Comparison of ENCODE assay signal across 34 cellular contexts in genomic region chr3:65972765-65973164, GRCh38.
"Had no signal": no experiment of that assay in that cellular context is flagged by ENCODE, and none has a peak within 500 bp of the region (broad histone marks: within the 10 kb centered on the region; RNA-seq: fewer than 3 reads in every experiment).

No MANE protein-coding gene starts in this region.

- H3K27me3 Mint-ChIP-seq: activated CD4-positive, alpha-beta T cell treated with anti-CD3 and anti-CD28 coated beads, Interleukin-2, amount 10 ng/mL, durations not matched to agents 7 days and 5 days; brain had no signal

- H3K4me3 ChIP-seq: adrenal gland, MG63, Peyer's patch, SJSA1 had no signal

- DNase-seq: activated CD4-positive, alpha-beta T cell treated with anti-CD3 and anti-CD28 coated beads for 36 hours; activated CD4-positive, alpha-beta T cell treated with anti-CD3 and anti-CD28 coated beads, Interleukin-2, amount 10 ng/mL, durations not matched to agents 7 days and 5 days; activated CD4-positive, alpha-beta T cell treated with anti-CD3 and anti-CD28 coated beads, Interleukin-2, amount 50 U/mL, for 48 hours; activated CD8-positive, alpha-beta memory T cell treated with anti-CD3 and anti-CD28 coated beads, Interleukin-2, amount 50 U/mL, for 4 hours; activated gamma-delta T cell treated with Interleukin-2 at 50 U/mL for 16 hours; activated naive CD4-positive, alpha-beta T cell treated with anti-CD3 and anti-CD28 coated beads for 36 hours; activated T-cell treated with anti-CD3 and anti-CD28 coated beads for 4 hours; activated T-cell treated with anti-CD3 and anti-CD28 coated beads, Interleukin-2, amount 50 U/mL, for 4 hours; adrenal gland; anterior cingulate cortex; caudate nucleus; cerebellar nuclear complex; Kasumi-1; MG63; NCI-H1048; NCI-H1105 treated with DMSO at 0.1 percent for 48 hours; NCI-H1436; NCI-H1694; NCI-H1930; NCI-H2081 treated with DMSO at 0.1 percent for 48 hours; NCI-H345; NCI-H524 treated with DMSO at 0.1 percent for 48 hours; Peyer's patch; RPMI8226; SHP77 treated with DMSO at 0.1 percent for 48 hours; SK-N-SH had no signal

- H3K36me3 ChIP-seq: adrenal gland, MG63, Peyer's patch, SJSA1 had no signal

- H3K27ac Mint-ChIP-seq: activated CD4-positive, alpha-beta T cell treated with anti-CD3 and anti-CD28 coated beads for 36 hours; activated CD4-positive, alpha-beta T cell treated with anti-CD3 and anti-CD28 coated beads, Interleukin-2, amount 10 ng/mL, durations not matched to agents 7 days and 5 days; activated naive CD4-positive, alpha-beta T cell treated with anti-CD3 and anti-CD28 coated beads for 36 hours; activated naive CD4-positive, alpha-beta T cell treated with anti-CD3 and anti-CD28 coated beads, Interleukin-2, amount 50 U/mL, for 72 hours; activated T-helper 1 cell treated with anti-CD3 and anti-CD28 coated beads, Interleukin-12 subunit alpha, Interleukin-12 subunit beta, Interleukin-2, Interleukin-4 antibody, amounts not matched to agents 30 ng/mL and 10 ng/mL and 1 ng/mL, durations not matched to agents 14 hours and 24 hours and 36 hours; brain; T-helper 1 cell treated with Interleukin-12 subunit alpha and Interleukin-12 subunit beta and Interleukin-4 antibody, amounts not matched to agents 30 μg/mL and 1 μg/mL, for 36 hours; T-helper 2 cell treated with Interferon-gamma antibody and Interleukin-4, amounts not matched to agents 5 μg/mL and 100 μg/mL, for 36 hours had no signal

- H3K4me3 Mint-ChIP-seq: activated CD4-positive, alpha-beta T cell treated with anti-CD3 and anti-CD28 coated beads for 36 hours; activated CD4-positive, alpha-beta T cell treated with anti-CD3 and anti-CD28 coated beads, Interleukin-2, amount 10 ng/mL, durations not matched to agents 7 days and 5 days; activated naive CD4-positive, alpha-beta T cell treated with anti-CD3 and anti-CD28 coated beads for 36 hours; activated T-cell treated with anti-CD3 and anti-CD28 coated beads, Interleukin-2, amount 50 U/mL, for 4 hours; activated T-helper 1 cell treated with anti-CD3 and anti-CD28 coated beads, Interleukin-12 subunit alpha, Interleukin-12 subunit beta, Interleukin-2, Interleukin-4 antibody, amounts not matched to agents 30 ng/mL and 10 ng/mL and 1 ng/mL, durations not matched to agents 14 hours and 24 hours and 36 hours; brain; T-helper 1 cell treated with Interleukin-12 subunit alpha and Interleukin-12 subunit beta and Interleukin-4 antibody, amounts not matched to agents 30 μg/mL and 1 μg/mL, for 36 hours; T-helper 2 cell treated with Interferon-gamma antibody and Interleukin-4, amounts not matched to agents 5 μg/mL and 100 μg/mL, for 36 hours; WTC11 had no signal

- H3K9me3 Mint-ChIP-seq: activated CD4-positive, alpha-beta T cell treated with anti-CD3 and anti-CD28 coated beads, Interleukin-2, amount 10 ng/mL, durations not matched to agents 7 days and 5 days; T-helper 1 cell treated with Interleukin-12 subunit alpha and Interleukin-12 subunit beta and Interleukin-4 antibody, amounts not matched to agents 30 μg/mL and 1 μg/mL, for 36 hours; T-helper 2 cell treated with Interferon-gamma antibody and Interleukin-4, amounts not matched to agents 5 μg/mL and 100 μg/mL, for 36 hours had no signal

- H3K9ac ChIP-seq: SK-N-SH had no signal

- H3K9me2 ChIP-seq: SK-N-SH had no signal

- ATAC-seq: activated CD4-positive, alpha-beta T cell treated with anti-CD3 and anti-CD28 coated beads for 36 hours; activated CD4-positive, CD25-positive, alpha-beta regulatory T cell treated with anti-CD3 and anti-CD28 coated beads, Interleukin-2, amount 50 U/mL, for 24 hours; activated naive CD4-positive, alpha-beta T cell treated with anti-CD3 and anti-CD28 coated beads, Interleukin-2, amount 50 U/mL, for 72 hours; activated T-cell treated with anti-CD3 and anti-CD28 coated beads, Interleukin-2, amount 50 U/mL, for 4 hours; WTC11 had no signal

- H3K9me3 ChIP-seq: adrenal gland, MG63, Peyer's patch, SJSA1, SK-N-SH had no signal

- H3K4me1 Mint-ChIP-seq: activated CD4-positive, alpha-beta T cell treated with anti-CD3 and anti-CD28 coated beads for 36 hours; activated CD4-positive, alpha-beta T cell treated with anti-CD3 and anti-CD28 coated beads, Interleukin-2, amount 10 ng/mL, durations not matched to agents 7 days and 5 days had no signal

- H3K4me2 ChIP-seq: SK-N-SH had no signal

- H3K27me3 ChIP-seq: adrenal gland, MG63, Peyer's patch, SJSA1 had no signal

- H3K27ac ChIP-seq: adrenal gland, Peyer's patch, SJSA1 had no signal

- H3K36me3 Mint-ChIP-seq: activated naive CD4-positive, alpha-beta T cell treated with anti-CD3 and anti-CD28 coated beads, Interleukin-2, amount 50 U/mL, for 72 hours; brain had no signal

- H3K4me1 ChIP-seq: adrenal gland, SJSA1 had no signal
